ENCODE assay signal across 1 cellular context in the genomic region with DNA sequence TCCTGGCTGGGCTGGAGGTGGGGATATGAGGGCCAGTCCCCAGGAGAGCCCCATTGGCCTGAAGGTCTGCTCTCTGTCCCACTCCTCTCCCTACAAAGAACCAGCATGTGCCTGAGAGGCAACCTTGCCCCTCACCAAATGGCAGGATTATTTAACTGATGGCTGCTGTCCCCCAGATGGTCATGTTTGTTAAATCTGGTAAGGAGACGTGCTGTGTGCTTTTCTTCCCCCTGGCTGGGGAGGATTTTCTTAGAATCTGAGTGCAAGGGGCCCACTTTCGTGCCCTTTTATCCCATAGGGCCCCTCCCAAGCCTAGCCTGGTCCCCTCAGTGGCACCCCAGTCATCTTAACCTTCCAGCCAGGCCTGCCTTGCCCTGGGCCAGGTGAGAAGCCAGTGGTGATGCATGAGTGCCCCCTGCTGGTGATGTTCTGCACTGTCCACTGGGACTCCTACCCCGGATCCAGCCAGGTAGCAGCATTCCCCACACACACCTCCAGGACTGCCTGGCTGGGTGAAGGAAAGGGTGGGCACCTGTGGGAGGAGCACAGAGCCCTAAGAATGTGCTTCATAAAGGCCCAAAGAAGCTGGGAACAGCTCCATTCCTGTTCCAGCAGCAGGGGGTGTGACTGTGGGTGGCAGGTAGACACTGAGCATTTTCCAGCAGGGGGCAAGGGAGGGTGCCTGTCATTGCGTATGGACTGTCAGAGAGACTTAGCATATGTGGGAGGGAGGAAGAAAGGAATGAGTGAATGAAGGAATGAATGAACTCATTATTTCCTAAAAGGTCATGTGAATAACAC.
TF ChIP-seq lines count a peak whose summit lies in the region.

No MANE protein-coding gene starts in this region.

TF ChIP-seq in HEK293, 187 proteins besides CTCF, POLR2A, EP300 and RAD21 (continued from another document):
- TF ChIP-seq, protein P1, sequence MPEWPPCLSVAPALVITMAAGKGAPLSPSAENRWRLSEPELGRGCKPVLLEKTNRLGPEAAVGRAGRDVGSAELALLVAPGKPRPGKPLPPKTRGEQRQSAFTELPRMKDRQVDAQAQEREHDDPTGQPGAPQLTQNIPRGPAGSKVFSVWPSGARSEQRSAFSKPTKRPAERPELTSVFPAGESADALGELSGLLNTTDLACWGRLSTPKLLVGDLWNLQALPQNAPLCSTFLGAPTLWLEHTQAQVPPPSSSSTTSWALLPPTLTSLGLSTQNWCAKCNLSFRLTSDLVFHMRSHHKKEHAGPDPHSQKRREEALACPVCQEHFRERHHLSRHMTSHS (tag by site-specific recombination; IDR thresholded peaks at IDR 0.05) = no peak
- TF ChIP-seq YY2 (tag by site-specific recombination; IDR thresholded peaks at IDR 0.05) = no peak
- TF ChIP-seq HOXD13 (CRISPR knock-in tag; IDR thresholded peaks at IDR 0.05; ENCODE audit: borderline replicate concordance) = no peak
- no peak for TF ChIP-seq ZNF302 (tag by site-specific recombination; IDR thresholded peaks at IDR 0.05; ENCODE audit: low read depth)
- TF ChIP-seq SETDB1 (IDR thresholded peaks at IDR 0.05; ENCODE audit: insufficient read length, low read length) = no peak
- TF ChIP-seq ZNF266 (tag by site-specific recombination; IDR thresholded peaks at IDR 0.05; ENCODE audit: low read depth) = no peak
- TF ChIP-seq, protein P2, sequence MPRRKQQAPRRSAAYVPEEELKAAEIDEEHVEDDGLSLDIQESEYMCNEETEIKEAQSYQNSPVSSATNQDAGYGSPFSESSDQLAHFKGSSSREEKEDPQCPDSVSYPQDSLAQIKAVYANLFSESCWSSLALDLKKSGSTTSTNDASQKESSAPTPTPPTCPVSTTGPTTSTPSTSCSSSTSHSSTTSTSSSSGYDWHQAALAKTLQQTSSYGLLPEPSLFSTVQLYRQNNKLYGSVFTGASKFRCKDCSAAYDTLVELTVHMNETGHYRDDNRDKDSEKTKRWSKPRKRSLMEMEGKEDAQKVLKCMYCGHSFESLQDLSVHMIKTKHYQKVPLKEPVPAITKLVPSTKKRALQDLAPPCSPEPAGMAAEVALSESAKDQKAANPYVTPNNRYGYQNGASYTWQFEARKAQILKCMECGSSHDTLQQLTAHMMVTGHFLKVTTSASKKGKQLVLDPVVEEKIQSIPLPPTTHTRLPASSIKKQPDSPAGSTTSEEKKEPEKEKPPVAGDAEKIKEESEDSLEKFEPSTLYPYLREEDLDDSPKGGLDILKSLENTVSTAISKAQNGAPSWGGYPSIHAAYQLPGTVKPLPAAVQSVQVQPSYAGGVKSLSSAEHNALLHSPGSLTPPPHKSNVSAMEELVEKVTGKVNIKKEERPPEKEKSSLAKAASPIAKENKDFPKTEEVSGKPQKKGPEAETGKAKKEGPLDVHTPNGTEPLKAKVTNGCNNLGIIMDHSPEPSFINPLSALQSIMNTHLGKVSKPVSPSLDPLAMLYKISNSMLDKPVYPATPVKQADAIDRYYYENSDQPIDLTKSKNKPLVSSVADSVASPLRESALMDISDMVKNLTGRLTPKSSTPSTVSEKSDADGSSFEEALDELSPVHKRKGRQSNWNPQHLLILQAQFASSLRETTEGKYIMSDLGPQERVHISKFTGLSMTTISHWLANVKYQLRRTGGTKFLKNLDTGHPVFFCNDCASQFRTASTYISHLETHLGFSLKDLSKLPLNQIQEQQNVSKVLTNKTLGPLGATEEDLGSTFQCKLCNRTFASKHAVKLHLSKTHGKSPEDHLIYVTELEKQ (tag by site-specific recombination; IDR thresholded peaks at IDR 0.05; ENCODE audit: borderline replicate concordance) = no peak
- TF ChIP-seq ZNF202 (tag by site-specific recombination; IDR thresholded peaks at IDR 0.05; ENCODE audit: borderline replicate concordance) = no peak
- no peak for TF ChIP-seq ZFP3 (tag by site-specific recombination; IDR thresholded peaks at IDR 0.05; ENCODE audit: low read depth)
- TF ChIP-seq SP3 (tag by site-specific recombination; IDR thresholded peaks at IDR 0.05) = no peak
- TF ChIP-seq ZNF549 (tag by site-specific recombination; IDR thresholded peaks at IDR 0.05) = no peak
- peak; percentile 57; the same call in 1 of the 2 replicates for TF ChIP-seq ZNF2 (tag by site-specific recombination; IDR thresholded peaks at IDR 0.05)
- TF ChIP-seq ZNF121 (tag by site-specific recombination; IDR thresholded peaks at IDR 0.05) = no peak
- no peak for TF ChIP-seq KLF7 (tag by site-specific recombination; IDR thresholded peaks at IDR 0.05; ENCODE audit: borderline replicate concordance)
- TF ChIP-seq, protein P3, sequence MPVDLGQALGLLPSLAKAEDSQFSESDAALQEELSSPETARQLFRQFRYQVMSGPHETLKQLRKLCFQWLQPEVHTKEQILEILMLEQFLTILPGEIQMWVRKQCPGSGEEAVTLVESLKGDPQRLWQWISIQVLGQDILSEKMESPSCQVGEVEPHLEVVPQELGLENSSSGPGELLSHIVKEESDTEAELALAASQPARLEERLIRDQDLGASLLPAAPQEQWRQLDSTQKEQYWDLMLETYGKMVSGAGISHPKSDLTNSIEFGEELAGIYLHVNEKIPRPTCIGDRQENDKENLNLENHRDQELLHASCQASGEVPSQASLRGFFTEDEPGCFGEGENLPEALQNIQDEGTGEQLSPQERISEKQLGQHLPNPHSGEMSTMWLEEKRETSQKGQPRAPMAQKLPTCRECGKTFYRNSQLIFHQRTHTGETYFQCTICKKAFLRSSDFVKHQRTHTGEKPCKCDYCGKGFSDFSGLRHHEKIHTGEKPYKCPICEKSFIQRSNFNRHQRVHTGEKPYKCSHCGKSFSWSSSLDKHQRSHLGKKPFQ (tag by site-specific recombination; IDR thresholded peaks at IDR 0.05) = no peak
- no peak for TF ChIP-seq ZNF138 (tag by site-specific recombination; IDR thresholded peaks at IDR 0.05; ENCODE audit: borderline replicate concordance)
- no peak for TF ChIP-seq ZNF433 (tag by site-specific recombination; IDR thresholded peaks at IDR 0.05; ENCODE audit: low read depth)
- no peak for TF ChIP-seq WT1 (tag by site-specific recombination; IDR thresholded peaks at IDR 0.05)
- TF ChIP-seq MYNN (tag by site-specific recombination; IDR thresholded peaks at IDR 0.05; ENCODE audit: borderline replicate concordance) = no peak
- TF ChIP-seq, protein P4, sequence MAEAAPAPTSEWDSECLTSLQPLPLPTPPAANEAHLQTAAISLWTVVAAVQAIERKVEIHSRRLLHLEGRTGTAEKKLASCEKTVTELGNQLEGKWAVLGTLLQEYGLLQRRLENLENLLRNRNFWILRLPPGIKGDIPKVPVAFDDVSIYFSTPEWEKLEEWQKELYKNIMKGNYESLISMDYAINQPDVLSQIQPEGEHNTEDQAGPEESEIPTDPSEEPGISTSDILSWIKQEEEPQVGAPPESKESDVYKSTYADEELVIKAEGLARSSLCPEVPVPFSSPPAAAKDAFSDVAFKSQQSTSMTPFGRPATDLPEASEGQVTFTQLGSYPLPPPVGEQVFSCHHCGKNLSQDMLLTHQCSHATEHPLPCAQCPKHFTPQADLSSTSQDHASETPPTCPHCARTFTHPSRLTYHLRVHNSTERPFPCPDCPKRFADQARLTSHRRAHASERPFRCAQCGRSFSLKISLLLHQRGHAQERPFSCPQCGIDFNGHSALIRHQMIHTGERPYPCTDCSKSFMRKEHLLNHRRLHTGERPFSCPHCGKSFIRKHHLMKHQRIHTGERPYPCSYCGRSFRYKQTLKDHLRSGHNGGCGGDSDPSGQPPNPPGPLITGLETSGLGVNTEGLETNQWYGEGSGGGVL (tag by site-specific recombination; IDR thresholded peaks at IDR 0.05) = no peak
- TF ChIP-seq ZNF221 (tag by site-specific recombination; IDR thresholded peaks at IDR 0.05; ENCODE audit: borderline replicate concordance) = no peak
- TF ChIP-seq, protein P5, sequence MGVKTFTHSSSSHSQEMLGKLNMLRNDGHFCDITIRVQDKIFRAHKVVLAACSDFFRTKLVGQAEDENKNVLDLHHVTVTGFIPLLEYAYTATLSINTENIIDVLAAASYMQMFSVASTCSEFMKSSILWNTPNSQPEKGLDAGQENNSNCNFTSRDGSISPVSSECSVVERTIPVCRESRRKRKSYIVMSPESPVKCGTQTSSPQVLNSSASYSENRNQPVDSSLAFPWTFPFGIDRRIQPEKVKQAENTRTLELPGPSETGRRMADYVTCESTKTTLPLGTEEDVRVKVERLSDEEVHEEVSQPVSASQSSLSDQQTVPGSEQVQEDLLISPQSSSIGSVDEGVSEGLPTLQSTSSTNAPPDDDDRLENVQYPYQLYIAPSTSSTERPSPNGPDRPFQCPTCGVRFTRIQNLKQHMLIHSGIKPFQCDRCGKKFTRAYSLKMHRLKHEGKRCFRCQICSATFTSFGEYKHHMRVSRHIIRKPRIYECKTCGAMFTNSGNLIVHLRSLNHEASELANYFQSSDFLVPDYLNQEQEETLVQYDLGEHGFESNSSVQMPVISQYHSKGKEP (tag by site-specific recombination; IDR thresholded peaks at IDR 0.05) = no peak
- no peak for TF ChIP-seq ZNF37A (tag by site-specific recombination; IDR thresholded peaks at IDR 0.05)
- TF ChIP-seq ZNF426 (tag by site-specific recombination; IDR thresholded peaks at IDR 0.05) = no peak
- TF ChIP-seq, protein P6, sequence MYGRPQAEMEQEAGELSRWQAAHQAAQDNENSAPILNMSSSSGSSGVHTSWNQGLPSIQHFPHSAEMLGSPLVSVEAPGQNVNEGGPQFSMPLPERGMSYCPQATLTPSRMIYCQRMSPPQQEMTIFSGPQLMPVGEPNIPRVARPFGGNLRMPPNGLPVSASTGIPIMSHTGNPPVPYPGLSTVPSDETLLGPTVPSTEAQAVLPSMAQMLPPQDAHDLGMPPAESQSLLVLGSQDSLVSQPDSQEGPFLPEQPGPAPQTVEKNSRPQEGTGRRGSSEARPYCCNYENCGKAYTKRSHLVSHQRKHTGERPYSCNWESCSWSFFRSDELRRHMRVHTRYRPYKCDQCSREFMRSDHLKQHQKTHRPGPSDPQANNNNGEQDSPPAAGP (tag by site-specific recombination; IDR thresholded peaks at IDR 0.05) = peak; percentile 83
- TF ChIP-seq ZNF16 (tag by site-specific recombination; IDR thresholded peaks at IDR 0.05; ENCODE audit: low read depth) = no peak
- TF ChIP-seq ZNF394 (tag by site-specific recombination; IDR thresholded peaks at IDR 0.05; ENCODE audit: borderline replicate concordance) = no peak; the same call in 1 of the 2 replicates
- TF ChIP-seq ZNF184 (tag by site-specific recombination; IDR thresholded peaks at IDR 0.05) = no peak
- 0 out of 2 replicates have a peak, but pooled peaks have one; percentile 55 for TF ChIP-seq ZNF24 (tag by site-specific recombination; IDR thresholded peaks at IDR 0.05)
- TF ChIP-seq ZBTB1 (tag by site-specific recombination; IDR thresholded peaks at IDR 0.05) = no peak
- TF ChIP-seq, protein P7, sequence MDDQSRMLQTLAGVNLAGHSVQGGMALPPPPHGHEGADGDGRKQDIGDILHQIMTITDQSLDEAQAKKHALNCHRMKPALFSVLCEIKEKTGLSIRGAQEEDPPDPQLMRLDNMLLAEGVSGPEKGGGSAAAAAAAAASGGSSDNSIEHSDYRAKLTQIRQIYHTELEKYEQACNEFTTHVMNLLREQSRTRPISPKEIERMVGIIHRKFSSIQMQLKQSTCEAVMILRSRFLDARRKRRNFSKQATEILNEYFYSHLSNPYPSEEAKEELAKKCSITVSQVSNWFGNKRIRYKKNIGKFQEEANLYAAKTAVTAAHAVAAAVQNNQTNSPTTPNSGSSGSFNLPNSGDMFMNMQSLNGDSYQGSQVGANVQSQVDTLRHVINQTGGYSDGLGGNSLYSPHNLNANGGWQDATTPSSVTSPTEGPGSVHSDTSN (CRISPR knock-in tag; IDR thresholded peaks at IDR 0.05) = no peak
- TF ChIP-seq KLF8 (tag by site-specific recombination; IDR thresholded peaks at IDR 0.05) = no peak
- peak; percentile 91 for TF ChIP-seq ZNF654 (tag by site-specific recombination; IDR thresholded peaks at IDR 0.05; ENCODE audit: low read depth)
- TF ChIP-seq ZNF350 (tag by site-specific recombination; IDR thresholded peaks at IDR 0.05) = no peak
- no peak for TF ChIP-seq TRIM28 (IDR thresholded peaks at IDR 0.05; ENCODE audit: borderline replicate concordance, low read length)
- no peak for TF ChIP-seq ZNF701 (tag by site-specific recombination; IDR thresholded peaks at IDR 0.05)
- no peak for TF ChIP-seq ZNF146 (tag by site-specific recombination; IDR thresholded peaks at IDR 0.05)
